Comparison of ENCODE assay signal across 18 cellular contexts in the genomic region with DNA sequence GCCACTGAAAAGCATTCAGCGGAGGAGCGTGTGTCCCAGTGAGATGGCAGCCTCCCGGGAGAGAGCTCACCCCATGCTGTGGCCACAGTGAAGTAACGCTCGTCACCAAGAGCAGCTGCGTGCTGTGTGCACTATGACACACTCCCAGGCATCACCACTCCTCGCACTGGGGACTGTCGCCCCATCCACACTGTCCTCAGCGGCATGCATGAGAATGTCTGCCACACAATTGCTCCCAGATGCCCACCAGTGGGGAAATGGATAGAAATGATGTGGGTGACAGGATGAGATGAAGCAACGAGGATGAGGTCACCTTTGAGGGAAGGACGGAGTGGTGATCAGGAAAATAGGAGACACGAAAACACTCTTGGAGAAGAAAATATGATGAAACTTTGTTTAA.
DNase-seq lines count a peak whose midpoint lies in the region; ATAC-seq and TF ChIP-seq lines count a peak whose summit lies in the region.
"Had no signal": no experiment of that assay in that cellular context is flagged by ENCODE, and none has a peak within 500 bp of the region (broad histone marks: within the 10 kb centered on the region; RNA-seq: fewer than 3 reads in every experiment).

No MANE protein-coding gene starts in this region.

- TF ChIP-seq CTCF in endodermal cell (conservative IDR thresholded peaks at IDR 0.05): no peak
- TF ChIP-seq CTCF in nephron progenitor cell (IDR thresholded peaks at IDR 0.05): no peak
- no peak for TF ChIP-seq CTCF in MCF 10A (IDR thresholded peaks at IDR 0.05; ENCODE audit: unreplicated experiment)
- no peak for TF ChIP-seq CTCF in omental fat pad (IDR thresholded peaks at IDR 0.05)

- ATAC-seq in omental fat pad (ENCODE audit: low FRiP score): no peak

- WGBS in endodermal cell (ENCODE audit: insufficient coverage in 1 of 2, insufficient read length in 1 of 2), 2 experiments: 93 to 96% methylated on average over 9 to 12 of the region's 12 CpGs

- H3K4me1 Mint-ChIP-seq in endodermal cell: peaks cover 18% of the 10 kb centered on the region
- H3K4me1 Mint-ChIP-seq in nephron progenitor cell: peaks cover 14% of the 10 kb centered on the region
- no peaks in the 10 kb centered on the region for H3K4me1 Mint-ChIP-seq in MCF 10A (ENCODE audit: insufficient read depth, unreplicated experiment)

- DNase-seq in AG08395 (ENCODE audit: low spot score) (peak; percentile 66), endodermal cell (peak; percentile 43), nephron progenitor cell (no peak), MCF 10A (ENCODE audit: unreplicated experiment) (no peak), omental fat pad (ENCODE audit: low spot score) (no peak), D341Med (ENCODE audit: low spot score) (no peak)
- DNase-seq: AML-193, DMS 273 treated with DMSO at 0.1 percent for 48 hours, DND-41, HCEC 1CT, KBM-7, MV-4-11, NCI-H1694 treated with DMSO at 0.1 percent for 48 hours, NCI-H2107, NCI-H2227 treated with DMSO at 0.1 percent for 48 hours, NCI-H510A treated with DMSO at 0.1 percent for 48 hours, NCI-H774 had no signal

- H3K27me3 ChIP-seq in BLaER1 (no peaks in the 10 kb centered on the region), endodermal cell (ENCODE audit: control insufficient read depth, insufficient read depth, low read length, poor library complexity, severe bottlenecking) (peaks cover 11% of the 10 kb centered on the region)

- H3K36me3 Mint-ChIP-seq in endodermal cell (ENCODE audit: low read depth) (no peaks in the 10 kb centered on the region), nephron progenitor cell (ENCODE audit: low read depth) (no peaks in the 10 kb centered on the region), MCF 10A (ENCODE audit: insufficient read depth, unreplicated experiment) (no peaks in the 10 kb centered on the region)

- H3K27me3 Mint-ChIP-seq in endodermal cell (ENCODE audit: insufficient read depth) (peaks cover 13% of the 10 kb centered on the region), nephron progenitor cell (ENCODE audit: low read depth, poor library complexity) (peaks cover 9% of the 10 kb centered on the region), MCF 10A (ENCODE audit: insufficient read depth, unreplicated experiment) (no peaks in the 10 kb centered on the region)

- no peak overlapping the region for H3K27ac Mint-ChIP-seq in endodermal cell
- peak overlapping the region; percentile 5 for H3K27ac Mint-ChIP-seq in nephron progenitor cell
- no peak overlapping the region for H3K27ac Mint-ChIP-seq in MCF 10A (ENCODE audit: low read depth, unreplicated experiment)

- H3K4me3 Mint-ChIP-seq in endodermal cell (no peak overlapping the region), nephron progenitor cell (no peak overlapping the region), MCF 10A (ENCODE audit: unreplicated experiment) (no peak overlapping the region)

- H3K27ac ChIP-seq in BLaER1: peak overlapping the region; percentile 66
- no peak overlapping the region for H3K27ac ChIP-seq in endodermal cell (ENCODE audit: low read depth, low read length)

- H3K9me3 ChIP-seq in BLaER1 (no peaks in the 10 kb centered on the region), endodermal cell (ENCODE audit: control insufficient read depth, low read length) (no peaks in the 10 kb centered on the region)

- H3K9me3 Mint-ChIP-seq in endodermal cell (no peaks in the 10 kb centered on the region), nephron progenitor cell (no peaks in the 10 kb centered on the region), MCF 10A (ENCODE audit: unreplicated experiment) (peaks cover 6% of the 10 kb centered on the region)

- peak overlapping the region; percentile 89 for H3K4me2 ChIP-seq in BLaER1

- H3K9ac ChIP-seq in BLaER1 (peak overlapping the region; percentile 47; the same call in 1 of the 2 replicates), endodermal cell (ENCODE audit: extremely low read depth, low read length, poor library complexity, severe bottlenecking) (no peak overlapping the region)

- CTCF ChIA-PET in MCF 10A (lab: Yijun Ruan, JAX): interaction anchor here (0.9 kb wide), 1 partner anchor 18 kb away, joined by 3 read pairs; no protein-coding TSS in a partner anchor

- intact Hi-C loops in MCF 10A (cut with micrococcal nuclease): no loop called here

- H3K4me3 ChIP-seq in BLaER1 (no peak overlapping the region; the same call in 1 of the 2 replicates), endodermal cell (ENCODE audit: low read length) (no peak overlapping the region)

- H4K20me1 ChIP-seq in BLaER1: no peaks in the 10 kb centered on the region

- no TSS peak for BruUV-seq in MCF 10A (replicated peaks; lab: Mats Ljungman, UMichigan)

- POLR2A ChIA-PET in MCF 10A (lab: Yijun Ruan, JAX): no interaction called here

- H3K36me3 ChIP-seq in BLaER1 (no peaks in the 10 kb centered on the region), endodermal cell (ENCODE audit: control insufficient read depth, insufficient read depth, low read length) (no peaks in the 10 kb centered on the region)

- peaks cover 69% of the 10 kb centered on the region for H3K4me1 ChIP-seq in BLaER1
- no peaks in the 10 kb centered on the region for H3K4me1 ChIP-seq in endodermal cell (ENCODE audit: control insufficient read depth, insufficient read depth, low read length)

Comparison
In these comparisons a context has a peak if more than half of its experiments do, and no peak if none do; other contexts are left out.
1. DNase-seq: peak in AG08395 (single experiment) and endodermal cell (single experiment); none in nephron progenitor cell (single experiment), MCF 10A (single experiment), omental fat pad (single experiment) and D341Med (single experiment).